In genomic region chr2:121694398-121695178, GRCh38 we compare ENCODE assay signal across 15 cellular contexts. TPM values are rescaled to one million over a fixed set of nuclear protein-coding genes. Genes with fewer than 3 reads are reported as not detected.
DNase-seq lines count a peak whose midpoint lies in the region; ATAC-seq, FAIRE-seq and TF ChIP-seq lines count a peak whose summit lies in the region.
"Had no signal": no experiment of that assay in that cellular context is flagged by ENCODE, and none has a peak within 500 bp of the region (broad histone marks: within the 10 kb centered on the region; RNA-seq: fewer than 3 reads in every experiment).

No MANE protein-coding gene starts in this region.

- POLR2A ChIA-PET in PC-3 (lab: Charles Lee; ENCODE audit: unreplicated experiment) (interaction anchor here (0.6 kb wide), 1 partner anchor 42 kb away, joined by 3 read pairs; the partner anchor contains the start of gene NIFK), H1 (lab: Charles Lee; ENCODE audit: partially characterized antibody) (no interaction called here)

- no peak overlapping the region for H2BK120ac ChIP-seq in H1 (replicated peaks; ENCODE audit: low read depth, low read length)
- H2BK120ac ChIP-seq in mesendoderm (ENCODE audit: low read depth, low read length), result no peak overlapping the region

- H3K9ac ChIP-seq in PC-3 (ENCODE audit: low read length) (no peak overlapping the region), H1 (replicated peaks in 1 of 4; ENCODE audit: extremely low read depth in 1 of 4, low read depth in 3 of 4, low read length in 3 of 4) (no peak overlapping the region), mesendoderm (ENCODE audit: low read length) (no peak overlapping the region)

- no peak for FAIRE-seq in H1 (lab: Jason Lieb, UNC)
- FAIRE-seq: GM12892 had no signal

- CTCF ChIA-PET in PC-3 (lab: Charles Lee) (interaction anchor here (0.6 kb wide), 1 partner anchor 969 kb away, joined by 4 read pairs; no protein-coding TSS in a partner anchor), H1 (lab: Charles Lee; ENCODE audit: partially characterized antibody) (interaction anchor here (1.7 to 1.9 kb wide), 2 partner anchors 16 to 164 kb away, joined by 4 to 6 read pairs; partner anchors contain the start of gene RNU4ATAC)

- H4K5ac ChIP-seq in H1 (ENCODE audit: insufficient read length, low read depth, low read length) (no peak overlapping the region), mesendoderm (ENCODE audit: low read length) (no peak overlapping the region)

- no peak overlapping the region for H3K4me3 ChIP-seq in PC-3 (ENCODE audit: low read length)
- no peak overlapping the region for H3K4me3 ChIP-seq in H1 (ENCODE audit: extremely low read depth in 1 of 4, insufficient read depth in 2 of 4, low read depth in 3 of 4, low read length in 4 of 4)
- no peak overlapping the region for H3K4me3 ChIP-seq in mesendoderm (ENCODE audit: low read length)
- no peak overlapping the region for H3K4me3 ChIP-seq in thyroid gland (replicated peaks in 1 of 3)

- DNase-seq in EH (ENCODE audit: low read depth) (peak; percentile 64), PC-3 (peak; percentile 43), H1 (ENCODE audit: low read depth in 1 of 2, low spot score in 2 of 2) (no peak), mesendoderm (peak; percentile 44), NCI-H128 (lab: John Stamatoyannopoulos, UW; ENCODE audit: unreplicated experiment) (no peak), thyroid gland (no peak)
- no peak for DNase-seq in stimulated activated CD4-positive, alpha-beta T cell treated with anti-CD3 and anti-CD28 coated beads, Interleukin-4, amount 100 ng/mL, for 24 hours
- DNase-seq: activated naive CD8-positive, alpha-beta T cell treated with anti-CD3 and anti-CD28 coated beads, Interleukin-2, amount 10 ng/mL, durations not matched to agents 7 days and 5 days; effector CD8-positive, alpha-beta T cell; NCI-H146; NCI-H526 treated with DMSO at 0.1 percent for 48 hours; nucleus accumbens; SHP77 had no signal

- H2AK5ac ChIP-seq in H1 (ENCODE audit: low read depth, low read length) (no peak overlapping the region), mesendoderm (ENCODE audit: low read length) (no peak overlapping the region)

- H2AFZ ChIP-seq in PC-3 (ENCODE audit: low read length) (peak overlapping the region; percentile 62), H1 (ENCODE audit: low read length) (no peak overlapping the region)

- no peak overlapping the region for H3K14ac ChIP-seq in H1 (ENCODE audit: insufficient read length)

- TF ChIP-seq CTCF in PC-3 (conservative IDR thresholded peaks at IDR 0.05; ENCODE audit: low read depth, low read length) (no peak), H1 (IDR thresholded peaks at IDR 0.05; ENCODE audit: control extremely low read depth in 1 of 3, insufficient read depth in 1 of 3, low read depth in 1 of 3, low read length in 3 of 3) (no peak), thyroid gland (IDR thresholded peaks at IDR 0.05) (no peak)

- H3K4me2 ChIP-seq in PC-3 (ENCODE audit: low read length), result peak overlapping the region; percentile 35
- peak overlapping the region in 1 of 2 experiments; percentile 29; a peak in 2 of 4 replicates for H3K4me2 ChIP-seq in H1 (ENCODE audit: insufficient read depth in 1 of 2, low read depth in 2 of 2, low read length in 2 of 2)
- H3K4me2 ChIP-seq in mesendoderm (ENCODE audit: low read length), result no peak overlapping the region

- H3K23ac ChIP-seq in H1 (ENCODE audit: insufficient read length) (no peak overlapping the region), mesendoderm (ENCODE audit: low read length) (no peak overlapping the region)

- H4K8ac ChIP-seq in H1 (ENCODE audit: extremely low read depth, insufficient read depth, low read length), result no peak overlapping the region
- no peak overlapping the region for H4K8ac ChIP-seq in mesendoderm (ENCODE audit: low read depth, low read length)

- H2BK15ac ChIP-seq in H1 (ENCODE audit: low read length) (0 out of 2 replicates have a peak overlapping the region, but pooled peaks have one; percentile 25), mesendoderm (replicated peaks; ENCODE audit: low read depth) (no peak overlapping the region)

- H4K91ac ChIP-seq in H1 (replicated peaks; ENCODE audit: insufficient read length, low read length), result no peak overlapping the region

- H2BK5ac ChIP-seq in H1 (ENCODE audit: low read depth, low read length) (peak overlapping the region; percentile 27; the same call in 1 of the 2 replicates), mesendoderm (ENCODE audit: low read length) (no peak overlapping the region)

- no peaks in the 10 kb centered on the region for H3K9me3 ChIP-seq in PC-3 (ENCODE audit: low read length)
- H3K9me3 ChIP-seq in H1 (ENCODE audit: insufficient read depth in 2 of 2, low read depth in 1 of 2, low read length in 1 of 2), result no peaks in the 10 kb centered on the region
- no peaks in the 10 kb centered on the region for H3K9me3 ChIP-seq in thyroid gland

- no peaks in the 10 kb centered on the region for H3K79me1 ChIP-seq in H1 (ENCODE audit: low read depth, low read length)
- H3K79me1 ChIP-seq in mesendoderm (ENCODE audit: low read length), result no peaks in the 10 kb centered on the region

- H3K56ac ChIP-seq in H1 (replicated peaks; ENCODE audit: insufficient read length, low read depth, low read length) (no peak overlapping the region), mesendoderm (ENCODE audit: low read length) (no peak overlapping the region)

- no peaks in the 10 kb centered on the region for H3K36me3 ChIP-seq in PC-3 (ENCODE audit: low read depth, low read length)
- H3K36me3 ChIP-seq in H1 (ENCODE audit: control insufficient read depth in 2 of 4, insufficient read depth in 4 of 4, low read length in 3 of 4), result no peaks in the 10 kb centered on the region
- H3K36me3 ChIP-seq in mesendoderm (ENCODE audit: control insufficient read depth, insufficient read depth, low read length), result no peaks in the 10 kb centered on the region
- H3K36me3 ChIP-seq in thyroid gland, result no peaks in the 10 kb centered on the region

- no peaks in the 10 kb centered on the region for H3K9me2 ChIP-seq in PC-3 (replicated peaks; ENCODE audit: low read length)

- no peak overlapping the region for H2BK20ac ChIP-seq in H1 (ENCODE audit: low read length)

- TF ChIP-seq RAD21 in H1 (IDR thresholded peaks at IDR 0.05 in 1 of 2, conservative IDR thresholded peaks at IDR 0.05 in 1 of 2; ENCODE audit: low read depth in 2 of 2, low read length in 2 of 2), result no peak

- 86% methylated on average over 6 of the region's 6 CpGs; no CpG with 5 or more reads in 1 of the 2 experiments for WGBS in H1 (ENCODE audit: extremely low coverage in 1 of 2, insufficient coverage in 1 of 2, insufficient read length in 1 of 2, insufficient replicate concordance in 2 of 2, low coverage in 1 of 2, low lambda C conversion rate in 2 of 2, missing lambda C conversion rate in 1 of 2), 2 experiments
- no CpG with 5 or more reads among the region's 6 CpGs for whole genome bisulfite sequencing in mesendoderm (ENCODE audit: extremely low coverage, insufficient coverage, low lambda C conversion rate)
- WGBS in thyroid gland, 2 donors, result 80 to 83% methylated on average over 6 of the region's 6 CpGs

- no peaks in the 10 kb centered on the region for H3F3A ChIP-seq in PC-3 (ENCODE audit: low read length, unreplicated experiment)

- no peaks in the 10 kb centered on the region for H3K23me2 ChIP-seq in H1 (ENCODE audit: low read depth, low read length)

- ATAC-seq in PC-3 (peak; percentile 16; the same call in 1 of the 2 replicates), HG03565 (IDR thresholded peaks at IDR 0.05; ENCODE audit: unreplicated experiment) (no peak)

- TF ChIP-seq POLR2A in H1 (IDR thresholded peaks at IDR 0.05; ENCODE audit: control extremely low read depth in 1 of 2, low read depth in 2 of 2, low read length in 2 of 2) (no peak), thyroid gland (IDR thresholded peaks at IDR 0.05) (no peak)

- TF ChIP-seq EP300 in H1 (IDR thresholded peaks at IDR 0.05; ENCODE audit: borderline replicate concordance in 1 of 2, low read depth in 2 of 2, low read length in 2 of 2), result no peak

- H4K20me1 ChIP-seq in PC-3 (ENCODE audit: low read length) (no peaks in the 10 kb centered on the region), H1 (replicated peaks in 1 of 2; ENCODE audit: control insufficient read depth in 1 of 2, insufficient read depth in 2 of 2, low read length in 2 of 2) (no peaks in the 10 kb centered on the region)

- peak overlapping the region; percentile 4; the same call in 1 of the 2 replicates for H3K27ac ChIP-seq in PC-3 (ENCODE audit: low read length)
- no peak overlapping the region for H3K27ac ChIP-seq in H1 (ENCODE audit: low read depth, low read length)
- H3K27ac ChIP-seq in mesendoderm (ENCODE audit: low read depth, low read length), result no peak overlapping the region
- no peak overlapping the region for H3K27ac ChIP-seq in thyroid gland

- H3K27me3 ChIP-seq in PC-3 (ENCODE audit: low read length), result no peaks in the 10 kb centered on the region
- H3K27me3 ChIP-seq in H1 (replicated peaks in 1 of 4; ENCODE audit: control insufficient read depth in 3 of 4, extremely low read depth in 1 of 4, insufficient read depth in 3 of 4, low read length in 3 of 4), result no peaks in the 10 kb centered on the region
- H3K27me3 ChIP-seq in mesendoderm (ENCODE audit: insufficient read depth, low read length, poor library complexity), result no peaks in the 10 kb centered on the region
- no peaks in the 10 kb centered on the region for H3K27me3 ChIP-seq in thyroid gland

- H3K79me2 ChIP-seq in PC-3 (ENCODE audit: low read length) (no peaks in the 10 kb centered on the region), H1 (ENCODE audit: control insufficient read depth in 1 of 2, insufficient read depth in 2 of 2, low read length in 2 of 2) (no peaks in the 10 kb centered on the region), mesendoderm (ENCODE audit: control insufficient read depth, insufficient read depth, low read length) (no peaks in the 10 kb centered on the region)

- no TSS peak for BruUV-seq in PC-3 (replicated peaks; lab: Mats Ljungman, UMichigan)

- H3K18ac ChIP-seq in H1 (ENCODE audit: extremely low read depth, low read length) (no peak overlapping the region), mesendoderm (ENCODE audit: low read length) (no peak overlapping the region)

- H2BK12ac ChIP-seq in H1 (ENCODE audit: low read depth, low read length), result no peak overlapping the region

- peaks cover 39% of the 10 kb centered on the region for H3K4me1 ChIP-seq in PC-3 (ENCODE audit: insufficient read depth, low read length)
- H3K4me1 ChIP-seq in H1 (replicated peaks in 1 of 4; ENCODE audit: control insufficient read depth in 3 of 4, insufficient read depth in 4 of 4, low read length in 3 of 4), result peaks cover 2 to 10% (median 6%) of the 10 kb centered on the region in 4 experiments; a peak in 5 of 7 replicates
- no peaks in the 10 kb centered on the region for H3K4me1 ChIP-seq in mesendoderm (ENCODE audit: control insufficient read depth, low read depth, low read length)
- H3K4me1 ChIP-seq in thyroid gland, result peaks cover 5 to 11% of the 10 kb centered on the region in 2 donors

- H3K4ac ChIP-seq in H1 (replicated peaks; ENCODE audit: insufficient read length, low read depth, low read length), result no peak overlapping the region
- H3K4ac ChIP-seq in mesendoderm (ENCODE audit: low read depth, low read length), result no peak overlapping the region

- intact Hi-C loops in PC-3 (cut with micrococcal nuclease), result no loop called here
- intact Hi-C loops in thyroid gland (cut with DNase I), result no loop called here

RNA-seq across cellular contexts. Expression of gene NIFK, which starts 42.1 kb away (rescaled TPM):
- total RNA-seq in PC-3 (2014; rRNA removed), result 42.1 and 64.1 TPM in 2 replicates
- 99.3 and 117 TPM in 2 replicates for total RNA-seq in H1 (2021; fragmentation: NEBNext Ultra II Directional; extraction: Animal tissue kit (Norgen Biotek cat#: 25700))
- polyA plus RNA-seq in H1 (2011; rRNA removed), result 12.2 and 24.4 TPM in 2 replicates
- polyA plus RNA-seq in H1 (2011; cell fraction: cytosol; rRNA removed), result 28.9 TPM
- 9.9 TPM for polyA plus RNA-seq in H1 (2011; cell fraction: nucleus; rRNA removed)
- polyA plus RNA-seq in H1 (2012, experiment 1 of 2), result 38.2 to 75.3 TPM (median 47.9 TPM) in 4 replicates
- 9.8 TPM for polyA plus RNA-seq in H1 (2012, experiment 2 of 2)
- 178 TPM for polyA plus RNA-seq in H1 (2013, experiment 1 of 2)
- polyA plus RNA-seq in H1 (2013, experiment 2 of 2), result 171 TPM
- polyA minus RNA-seq in H1 (2011; rRNA and poly(A)+ RNA removed), result 14.6 and 16.2 TPM in 2 replicates
- polyA minus RNA-seq in H1 (2011; cell fraction: cytosol; rRNA and poly(A)+ RNA removed), result 16.1 TPM
- polyA minus RNA-seq in H1 (2011; cell fraction: nucleus; rRNA and poly(A)+ RNA removed), result 21.0 TPM
- 194 TPM for polyA plus RNA-seq in mesendoderm (2013, experiment 1 of 2)
- 191 TPM for polyA plus RNA-seq in mesendoderm (2013, experiment 2 of 2)
- 10 to 100 TPM; 19.1 to 72.2 (median 35.4) TPM for total RNA-seq in thyroid gland

RNA-seq across cellular contexts. Expression of gene CLASP1, which starts 45.3 kb away (rescaled TPM):
- 24.3 and 27.0 TPM in 2 replicates for total RNA-seq in PC-3 (2014; rRNA removed)
- total RNA-seq in H1 (2021; fragmentation: NEBNext Ultra II Directional; extraction: Animal tissue kit (Norgen Biotek cat#: 25700)), result 44.3 and 53.9 TPM in 2 replicates
- 7.3 and 9.2 TPM in 2 replicates for polyA plus RNA-seq in H1 (2011; rRNA removed)
- polyA plus RNA-seq in H1 (2011; cell fraction: cytosol; rRNA removed), result 8.6 TPM
- polyA plus RNA-seq in H1 (2011; cell fraction: nucleus; rRNA removed), result 24.5 TPM
- 21.2 to 29.0 TPM (median 25.5 TPM) in 4 replicates for polyA plus RNA-seq in H1 (2012, experiment 1 of 2)
- 1.3 TPM for polyA plus RNA-seq in H1 (2012, experiment 2 of 2)
- polyA plus RNA-seq in H1 (2013, experiment 1 of 2), result 15.6 TPM
- polyA plus RNA-seq in H1 (2013, experiment 2 of 2), result 14.2 TPM
- polyA minus RNA-seq in H1 (2011; rRNA and poly(A)+ RNA removed), result 47.6 and 48.5 TPM in 2 replicates
- 27.3 TPM for polyA minus RNA-seq in H1 (2011; cell fraction: cytosol; rRNA and poly(A)+ RNA removed)
- 147 TPM for polyA minus RNA-seq in H1 (2011; cell fraction: nucleus; rRNA and poly(A)+ RNA removed)
- 17.6 TPM for polyA plus RNA-seq in mesendoderm (2013, experiment 1 of 2)
- 17.0 TPM for polyA plus RNA-seq in mesendoderm (2013, experiment 2 of 2)
- total RNA-seq in thyroid gland, result 100 to 1,000 TPM in 2 of 4 donors, 10 to 100 TPM in 2; 69.3 to 110 (median 98.3) TPM

Comparison
In these comparisons a context has a peak if more than half of its experiments do, and no peak if none do; other contexts are left out.
1. DNase-seq: peak in EH (single experiment), PC-3 (single experiment) and mesendoderm (single experiment); none in H1 (0 of 2), stimulated activated CD4-positive, alpha-beta T cell treated with anti-CD3 and anti-CD28 coated beads, Interleukin-4, amount 100 ng/mL, for 24 hours (single experiment), NCI-H128 (single experiment) and thyroid gland (0 of 2).